ENCODE assay signal across 22 cellular contexts in genomic region chr20:18360601-18361000, GRCh38.
DNase-seq lines count a peak whose midpoint lies in the region; ATAC-seq, FAIRE-seq and TF ChIP-seq lines count a peak whose summit lies in the region.
"Had no signal": no experiment of that assay in that cellular context is flagged by ENCODE, and none has a peak within 500 bp of the region (broad histone marks: within the 10 kb centered on the region; RNA-seq: fewer than 3 reads in every experiment).

No MANE protein-coding gene starts in this region.

- DNase-seq in ELR (ENCODE audit: low read depth): peak; percentile 3
- peak; percentile 15 for DNase-seq in HT1080 (ENCODE audit: low read depth)
- DNase-seq in bronchial epithelial cell (ENCODE audit: low read depth): peak; percentile 57
- no peak for DNase-seq in left lobe of liver (ENCODE audit: low spot score)
- DNase-seq in COLO668 (lab: John Stamatoyannopoulos, UW; ENCODE audit: unreplicated experiment): no peak
- DNase-seq in NCI-H2196 (lab: John Stamatoyannopoulos, UW; ENCODE audit: unreplicated experiment): no peak
- DNase-seq in NCI-H2081 (lab: John Stamatoyannopoulos, UW): no peak
- no peak for DNase-seq in DMS153 (lab: John Stamatoyannopoulos, UW)
- DNase-seq: activated gamma-delta T cell; activated T-cell treated with anti-CD3 and anti-CD28 coated beads, Interleukin-2, amount 50 U/mL, for 1 hour; body of pancreas; kidney glomerular epithelial cell; NCI-H1436; NCI-H446; right cardiac atrium; Right ventricle myocardium superior; spleen; upper lobe of left lung had no signal

- ATAC-seq in left lobe of liver: peak; percentile 44
- ATAC-seq: body of pancreas, GM12878, right cardiac atrium had no signal

- no peak overlapping the region for H3K4me3 ChIP-seq in bronchial epithelial cell (ENCODE audit: low read depth, low read length)
- H3K4me3 ChIP-seq: BLaER1, body of pancreas, GM12878, HAP-1, spleen, upper lobe of left lung had no signal

- H3K36me3 ChIP-seq in bronchial epithelial cell (ENCODE audit: control insufficient read depth, insufficient read depth, low read length): no peaks in the 10 kb centered on the region
- H3K36me3 ChIP-seq: BLaER1, HAP-1, spleen, upper lobe of left lung had no signal

- H3K27me3 ChIP-seq in bronchial epithelial cell (ENCODE audit: control insufficient read depth, insufficient read depth, low read length): no peaks in the 10 kb centered on the region
- H3K27me3 ChIP-seq: BLaER1, body of pancreas, spleen, upper lobe of left lung had no signal

- peak; percentile 55 for FAIRE-seq in bronchial epithelial cell (lab: Jason Lieb, UNC)
- FAIRE-seq: endothelial cell of umbilical vein, GM12878 had no signal

- TF ChIP-seq CTCF in bronchial epithelial cell (IDR thresholded peaks at IDR 0.05; ENCODE audit: insufficient read depth, low read length, severe bottlenecking): no peak

Comparison
In these comparisons a context has a peak if more than half of its experiments do, and no peak if none do; other contexts are left out.
1. DNase-seq: peak in ELR (single experiment), HT1080 (single experiment) and bronchial epithelial cell (single experiment); none in left lobe of liver (single experiment), COLO668 (single experiment), NCI-H2196 (single experiment), NCI-H2081 (0 of 2) and DMS153 (single experiment).